ENCODE assay signal across 8 cellular contexts in genomic region chr1:185315364-185316108, GRCh38. TPM values are rescaled to one million over a fixed set of nuclear protein-coding genes. Genes with fewer than 3 reads are reported as not detected.
DNase-seq lines count a peak whose midpoint lies in the region; ATAC-seq, FAIRE-seq and TF ChIP-seq lines count a peak whose summit lies in the region.

No MANE protein-coding gene starts in this region.

- peak; percentile 58 for FAIRE-seq in GM12892 (lab: Jason Lieb, UNC)

- H3K4me3 Mint-ChIP-seq in activated CD4-positive, alpha-beta memory T cell treated with anti-CD3 and anti-CD28 coated beads, Interleukin-2, amount 10 ng/mL, durations not matched to agents 7 days and 5 days = peak overlapping the region; percentile 95

- H3K4me1 ChIP-seq in spleen = peaks cover 32 to 74% (median 65%) of the 10 kb centered on the region in 6 donors

- TF ChIP-seq POLR2A in GM12892 (IDR thresholded peaks at IDR 0.05; ENCODE audit: low read depth, low read length) (no peak), spleen (IDR thresholded peaks at IDR 0.05) (no peak)

- no peak for TF ChIP-seq CTCF in HL-60 (IDR thresholded peaks at IDR 0.05; ENCODE audit: insufficient read depth, low read length)
- no peak for TF ChIP-seq CTCF in spleen (IDR thresholded peaks at IDR 0.05 in 8 of 11, conservative IDR thresholded peaks at IDR 0.05 in 3 of 11)

- intact Hi-C loops in spleen (cut with DNase I; ENCODE audit: low total_unique reads) = loop anchor here (5.0 to 10.0 kb wide), 3 partner anchors 161 to 357 kb away; partner anchors contain the start of genes SWT1 and TRMT1L

- DNase-seq in GM12892 (ENCODE audit: insufficient read length) (no peak), HL-60 (ENCODE audit: low read depth in 1 of 2, low spot score in 1 of 2) (no peak), spleen (no peak), NCI-H774 (lab: John Stamatoyannopoulos, UW) (no peak), dedifferentiated amniotic fluid mesenchymal stem cell (ENCODE audit: extremely low spot score) (no peak)
- no peak for DNase-seq in activated CD4-positive, alpha-beta memory T cell treated with anti-CD3 and anti-CD28 coated beads, Interleukin-2, amount 10 ng/mL, durations not matched to agents 7 days and 5 days

- H3K27me3 ChIP-seq in HL-60 (ENCODE audit: insufficient read depth, poor library complexity, severe bottlenecking) = no peaks in the 10 kb centered on the region
- no peaks in the 10 kb centered on the region for H3K27me3 ChIP-seq in spleen (replicated peaks in 1 of 7)

- peaks cover 0 to 6% (median 5%) of the 10 kb centered on the region in 6 donors for H3K36me3 ChIP-seq in spleen

- H3K4me3 ChIP-seq in HL-60 (replicated peaks; ENCODE audit: insufficient read depth, low read length) (peak overlapping the region; percentile 79), iPS-11a (ENCODE audit: low read depth, low read length) (peak overlapping the region; percentile 85), spleen (peak overlapping the region; percentile 73 to 99 (median 94))

- H3K27me3 Mint-ChIP-seq in activated CD4-positive, alpha-beta memory T cell treated with anti-CD3 and anti-CD28 coated beads, Interleukin-2, amount 10 ng/mL, durations not matched to agents 7 days and 5 days = no peaks in the 10 kb centered on the region

- peaks cover 2% of the 10 kb centered on the region for H3K9me3 Mint-ChIP-seq in activated CD4-positive, alpha-beta memory T cell treated with anti-CD3 and anti-CD28 coated beads, Interleukin-2, amount 10 ng/mL, durations not matched to agents 7 days and 5 days

- ATAC-seq in HG03565 (IDR thresholded peaks at IDR 0.05; ENCODE audit: unreplicated experiment) = no peak

- H3K36me3 Mint-ChIP-seq in activated CD4-positive, alpha-beta memory T cell treated with anti-CD3 and anti-CD28 coated beads, Interleukin-2, amount 10 ng/mL, durations not matched to agents 7 days and 5 days (ENCODE audit: low read depth) = peaks cover 51% of the 10 kb centered on the region

- H3K4me1 Mint-ChIP-seq in activated CD4-positive, alpha-beta memory T cell treated with anti-CD3 and anti-CD28 coated beads, Interleukin-2, amount 10 ng/mL, durations not matched to agents 7 days and 5 days = peaks cover 60% of the 10 kb centered on the region

- H3K9me3 ChIP-seq in spleen = no peaks in the 10 kb centered on the region

- WGBS in spleen, 5 donors = 16 to 34% (median 24%) methylated on average over 8 of the region's 8 CpGs

- CTCF ChIA-PET in activated CD4-positive, alpha-beta memory T cell treated with anti-CD3 and anti-CD28 coated beads, Interleukin-2, amount 10 ng/mL, durations not matched to agents 7 days and 5 days (lab: Charles Lee) = interaction anchor here (0.9 to 4.0 kb wide), 6 partner anchors 75 to 365 kb away, joined by 3 to 29 read pairs (median 6); no protein-coding TSS in a partner anchor

- H3K27ac ChIP-seq in HL-60 (replicated peaks) (peak overlapping the region; percentile 96), spleen (peak overlapping the region; percentile 95 to 100 (median 98))

- POLR2A ChIA-PET in activated CD4-positive, alpha-beta memory T cell treated with anti-CD3 and anti-CD28 coated beads, Interleukin-2, amount 10 ng/mL, durations not matched to agents 7 days and 5 days (lab: Charles Lee) = interaction anchor here (0.7 to 4.4 kb wide), 27 partner anchors 9 to 380 kb away, joined by 3 to 62 read pairs (median 13); partner anchors contain the start of genes NIBAN1, SWT1 and TRMT1L

- H3K27ac Mint-ChIP-seq in activated CD4-positive, alpha-beta memory T cell treated with anti-CD3 and anti-CD28 coated beads, Interleukin-2, amount 10 ng/mL, durations not matched to agents 7 days and 5 days = peak overlapping the region; percentile 96

RNA-seq across cellular contexts. Expression of gene IVNS1ABP, which starts 1.5 kb away (rescaled TPM):
- polyA plus RNA-seq in GM12892 (2012; ENCODE audit: missing spikeins) = 53.5 TPM
- 100 to 1,000 TPM; 136 to 144 TPM for total RNA-seq in activated CD4-positive, alpha-beta memory T cell treated with anti-CD3 and anti-CD28 coated beads, Interleukin-2, amount 10 ng/mL, durations not matched to agents 7 days and 5 days
- total RNA-seq in spleen = 100 to 1,000 TPM in 6 of 7 donors, 10 to 100 TPM in 1; 83.0 to 148 (median 115) TPM
- polyA plus RNA-seq in spleen = 10 to 100 TPM; 29.5 to 38.4 (median 31.2) TPM
